Comparison of ENCODE assay signal across 8 cellular contexts in genomic region chr19:1847348-1847683, GRCh38. TPM values are rescaled to one million over a fixed set of nuclear protein-coding genes. Genes with fewer than 3 reads are reported as not detected.
DNase-seq lines count a peak whose midpoint lies in the region; ATAC-seq and TF ChIP-seq lines count a peak whose summit lies in the region.

No MANE protein-coding gene starts in this region.

- peak overlapping the region; percentile 87 to 93 (median 90) for H3K4me3 Mint-ChIP-seq in CD4-positive, alpha-beta memory T cell
- peak overlapping the region; percentile 85 for H3K4me3 Mint-ChIP-seq in osteocyte (ENCODE audit: unreplicated experiment)

- peaks cover 0 to 8% of the 10 kb centered on the region in 2 donors for H3K36me3 Mint-ChIP-seq in CD4-positive, alpha-beta memory T cell
- H3K36me3 Mint-ChIP-seq in osteocyte (ENCODE audit: unreplicated experiment) = peaks cover 3% of the 10 kb centered on the region

- H4K20me1 ChIP-seq in OCI-LY7 (ENCODE audit: insufficient read depth, low read length) = peaks cover 17% of the 10 kb centered on the region

- intact Hi-C loops in CD4-positive, alpha-beta memory T cell (cut with micrococcal nuclease) = no loop called here
- intact Hi-C loops in OCI-LY7 (cut with micrococcal nuclease; ENCODE audit: unreplicated experiment) = no loop called here
- intact Hi-C loops in left colon (cut with DNase I, micrococcal nuclease) = no loop called here

- CTCF ChIA-PET in CD4-positive, alpha-beta memory T cell (lab: Charles Lee; ENCODE audit: partially characterized antibody) = interaction anchor here (1.8 kb wide), 1 partner anchor 9 kb away, joined by 7 read pairs; no protein-coding TSS in a partner anchor
- CTCF ChIA-PET in OCI-LY7 (lab: Charles Lee; ENCODE audit: unreplicated experiment) = no interaction called here

- H3K79me2 ChIP-seq in OCI-LY7 (ENCODE audit: insufficient read depth, low read depth, low read length) = peaks cover 61% of the 10 kb centered on the region

- peaks cover 74% of the 10 kb centered on the region for H3K4me1 ChIP-seq in CD4-positive, alpha-beta memory T cell (ENCODE audit: insufficient read depth, low read length)
- peaks cover 19% of the 10 kb centered on the region for H3K4me1 ChIP-seq in OCI-LY7 (ENCODE audit: insufficient read depth, low read length, poor library complexity, severe bottlenecking)

- H2AFZ ChIP-seq in OCI-LY7 (ENCODE audit: low read length) = no peak overlapping the region

- H3K4me1 Mint-ChIP-seq in CD4-positive, alpha-beta memory T cell = peaks cover 28 to 71% (median 46%) of the 10 kb centered on the region in 4 donors
- H3K4me1 Mint-ChIP-seq in osteocyte (ENCODE audit: unreplicated experiment) = peaks cover 33% of the 10 kb centered on the region

- no peak for DNase-seq in CD4-positive, alpha-beta memory T cell
- no peak for DNase-seq in OCI-LY7 (ENCODE audit: low spot score)
- DNase-seq in epithelial cell of esophagus (ENCODE audit: low read depth) = no peak
- no peak for DNase-seq in osteocyte (ENCODE audit: extremely low spot score, unreplicated experiment)
- DNase-seq in left colon = no peak
- DNase-seq in NCI-H1694 treated with DMSO at 0.1 percent for 48 hours (lab: John Stamatoyannopoulos, UW) = no peak

- no peaks in the 10 kb centered on the region for H3K9me2 ChIP-seq in OCI-LY7 (ENCODE audit: insufficient read depth, low read length)

- peaks cover 13% of the 10 kb centered on the region for H3K36me3 ChIP-seq in CD4-positive, alpha-beta memory T cell (ENCODE audit: insufficient read depth, low read length)
- H3K36me3 ChIP-seq in OCI-LY7 (ENCODE audit: insufficient read depth, low read length) = peaks cover 28% of the 10 kb centered on the region; the same call in 1 of the 2 replicates

- no peaks in the 10 kb centered on the region for H3K27me3 Mint-ChIP-seq in CD4-positive, alpha-beta memory T cell
- H3K27me3 Mint-ChIP-seq in osteocyte (ENCODE audit: unreplicated experiment) = no peaks in the 10 kb centered on the region

- no peak for TF ChIP-seq CTCF in OCI-LY7 (conservative IDR thresholded peaks at IDR 0.05; ENCODE audit: low read length)
- no peak for TF ChIP-seq CTCF in epithelial cell of esophagus (IDR thresholded peaks at IDR 0.05; ENCODE audit: insufficient read depth, low read depth, low read length, missing control alignments)
- TF ChIP-seq CTCF in osteocyte (IDR thresholded peaks at IDR 0.05) = no peak

- no peaks in the 10 kb centered on the region for H3K9me3 ChIP-seq in CD4-positive, alpha-beta memory T cell (ENCODE audit: control insufficient read depth in 1 of 2, low read length in 2 of 2)
- no peaks in the 10 kb centered on the region for H3K9me3 ChIP-seq in OCI-LY7 (ENCODE audit: low read length)

- POLR2A ChIA-PET in CD4-positive, alpha-beta memory T cell (lab: Charles Lee; ENCODE audit: partially characterized antibody) = interaction anchor here (0.6 kb wide), 1 partner anchor 388 kb away, joined by 3 read pairs; the partner anchor contains the start of gene PLEKHJ1
- POLR2A ChIA-PET in OCI-LY7 (lab: Charles Lee) = no interaction called here

- no TSS peak for BruUV-seq in OCI-LY7 (replicated peaks; lab: Mats Ljungman, UMichigan)

- H3K27ac Mint-ChIP-seq in CD4-positive, alpha-beta memory T cell = peak overlapping the region; percentile 91 to 94 (median 93)
- H3K27ac Mint-ChIP-seq in osteocyte (ENCODE audit: unreplicated experiment) = peak overlapping the region; percentile 92

- no peaks in the 10 kb centered on the region for H3K27me3 ChIP-seq in CD4-positive, alpha-beta memory T cell (ENCODE audit: insufficient read depth, low read length)

- H3K4me3 ChIP-seq in CD4-positive, alpha-beta memory T cell (ENCODE audit: low read length in 2 of 2) = peak overlapping the region; percentile 68 to 92
- H3K4me3 ChIP-seq in OCI-LY7 (ENCODE audit: low read depth, low read length, poor library complexity, severe bottlenecking) (peak overlapping the region; percentile 93), epithelial cell of esophagus (ENCODE audit: low read length) (peak overlapping the region; percentile 89)

- peak overlapping the region; percentile 80 for H3K4me2 ChIP-seq in OCI-LY7 (ENCODE audit: low read length)

- ATAC-seq in left colon (no peak), HG03039 (IDR thresholded peaks at IDR 0.05; ENCODE audit: unreplicated experiment) (no peak), HG02885 (IDR thresholded peaks at IDR 0.05; ENCODE audit: poor library complexity, unreplicated experiment) (no peak)

- H3K9me3 Mint-ChIP-seq in CD4-positive, alpha-beta memory T cell = peaks cover 0 to 3% (median 0%) of the 10 kb centered on the region in 8 donors
- H3K9me3 Mint-ChIP-seq in osteocyte (ENCODE audit: unreplicated experiment) = no peaks in the 10 kb centered on the region

- peak overlapping the region; percentile 93 for H3K27ac ChIP-seq in CD4-positive, alpha-beta memory T cell (ENCODE audit: low read depth, low read length)
- H3K27ac ChIP-seq in OCI-LY7 (ENCODE audit: low read depth, low read length, poor library complexity, severe bottlenecking) = no peak overlapping the region

RNA-seq across cellular contexts. Expression of gene REXO1, which starts 1.0 kb away (rescaled TPM):
- total RNA-seq in CD4-positive, alpha-beta memory T cell = 10 to 100 TPM; 57.1 to 57.3 TPM
- polyA plus RNA-seq in CD4-positive, alpha-beta memory T cell = 10 to 100 TPM in 1 of 2 donors, 1 to 10 TPM in 1; 1.5 to 11.9 TPM
- 13.9 and 24.0 TPM in 2 replicates for total RNA-seq in OCI-LY7 (2014; rRNA removed; shearing (Covaris generic))
- 52.8 and 54.9 TPM in 2 replicates for total RNA-seq in OCI-LY7 (2022)
- 29.8 and 39.3 TPM in 2 replicates for total RNA-seq in osteocyte
- 10 to 100 TPM; 41.9 to 43.0 TPM for total RNA-seq in left colon

RNA-seq across cellular contexts. Expression of gene KLF16, which starts 16.1 kb away (rescaled TPM):
- 10 to 100 TPM; 17.9 to 19.3 TPM for total RNA-seq in CD4-positive, alpha-beta memory T cell
- polyA plus RNA-seq in CD4-positive, alpha-beta memory T cell = 1 to 10 TPM in 1 of 2 donors, under 1 TPM in 1; 0.39 to 1.3 TPM
- total RNA-seq in OCI-LY7 (2014; rRNA removed; shearing (Covaris generic)) = 9.4 and 9.6 TPM in 2 replicates
- total RNA-seq in OCI-LY7 (2022) (39.1 and 44.4 TPM in 2 replicates), osteocyte (25.1 and 26.3 TPM in 2 replicates), left colon (10 to 100 TPM; 30.6 to 35.9 TPM)

RNA-seq across cellular contexts. Expression of gene ATP8B3, which starts 35.2 kb away (rescaled TPM):
- total RNA-seq in CD4-positive, alpha-beta memory T cell = 1 to 10 TPM; 4.9 to 5.5 TPM
- polyA plus RNA-seq in CD4-positive, alpha-beta memory T cell = 1 to 10 TPM in 1 of 2 donors, under 1 TPM in 1; 0.73 to 2.3 TPM
- 5.9 and 7.4 TPM in 2 replicates for total RNA-seq in OCI-LY7 (2014; rRNA removed; shearing (Covaris generic))
- total RNA-seq in OCI-LY7 (2022) (19.3 and 21.2 TPM in 2 replicates), osteocyte (4.6 and 5.2 TPM in 2 replicates), left colon (under 1 TPM; 0.52 to 0.84 TPM)

RNA-seq across cellular contexts. Expression of gene ABHD17A, which starts 38.0 kb away (rescaled TPM):
- 100 to 1,000 TPM; 106 to 109 TPM for total RNA-seq in CD4-positive, alpha-beta memory T cell
- 100 to 1,000 TPM; 138 to 204 TPM for polyA plus RNA-seq in CD4-positive, alpha-beta memory T cell
- 98.7 and 130 TPM in 2 replicates for total RNA-seq in OCI-LY7 (2014; rRNA removed; shearing (Covaris generic))
- 64.2 and 71.3 TPM in 2 replicates for total RNA-seq in OCI-LY7 (2022)
- 63.4 and 64.0 TPM in 2 replicates for total RNA-seq in osteocyte
- total RNA-seq in left colon = 10 to 100 TPM; 61.5 to 63.5 TPM

RNA-seq across cellular contexts. Expression of gene ADAT3, which starts 57.9 kb away (rescaled TPM):
- 1 to 10 TPM; 3.7 to 4.9 TPM for total RNA-seq in CD4-positive, alpha-beta memory T cell
- polyA plus RNA-seq in CD4-positive, alpha-beta memory T cell = 1 to 10 TPM; 1.4 to 3.9 TPM
- 5.6 and 7.9 TPM in 2 replicates for total RNA-seq in OCI-LY7 (2014; rRNA removed; shearing (Covaris generic))
- total RNA-seq in OCI-LY7 (2022) (13.1 and 16.4 TPM in 2 replicates), osteocyte (6.8 and 7.4 TPM in 2 replicates), left colon (10 to 100 TPM; 19.1 to 29.1 TPM)
